ENCODE assay signal across 9 cellular contexts in genomic region chr16:88383401-88384221, GRCh38. TPM values are rescaled to one million over a fixed set of nuclear protein-coding genes. Genes with fewer than 3 reads are reported as not detected.
A peak's percentile ranks its signal among the peaks of the same experiment; 100 is the strongest.
DNase-seq lines count a peak whose midpoint lies in the region; ATAC-seq and TF ChIP-seq lines count a peak whose summit lies in the region.
"Had no signal": no experiment of that assay in that cellular context is flagged by ENCODE, and none has a peak within 500 bp of the region (broad histone marks: within the 10 kb centered on the region; RNA-seq: fewer than 3 reads in every experiment).

No MANE protein-coding gene starts in this region.

- H3K36me3 ChIP-seq in body of pancreas (replicated peaks in 1 of 2; ENCODE audit: insufficient read depth in 1 of 2, low read depth in 2 of 2) (no peaks in the 10 kb centered on the region), testis (ENCODE audit: low read depth, missing control alignments) (no peaks in the 10 kb centered on the region)

- peak in 6 of 7 experiments; percentile 8 to 45 (median 31) for TF ChIP-seq CTCF in body of pancreas (IDR thresholded peaks at IDR 0.05)
- TF ChIP-seq CTCF in testis (IDR thresholded peaks at IDR 0.05) = peak in 2 of 3 experiments; percentile 31 to 39

- peaks cover 25% of the 10 kb centered on the region for H3K4me1 ChIP-seq in body of pancreas
- H3K4me1 ChIP-seq in testis = peaks cover 12% of the 10 kb centered on the region

- 2 to 5% methylated on average over 4 to 32 of the region's 94 CpGs for WGBS in body of pancreas, 2 donors
- WGBS in testis, 2 donors = 1 to 6% methylated on average over 7 to 47 of the region's 94 CpGs

- no peak for ATAC-seq in body of pancreas
- peak; percentile 36 for ATAC-seq in left lobe of liver
- ATAC-seq in GM21381 (IDR thresholded peaks at IDR 0.05; ENCODE audit: unreplicated experiment) = no peak

- no peak overlapping the region for H3K4me3 ChIP-seq in body of pancreas
- peak overlapping the region; percentile 26 to 41 for H3K4me3 ChIP-seq in testis

- TF ChIP-seq POLR2A in body of pancreas (IDR thresholded peaks at IDR 0.05) = no peak
- no peak for TF ChIP-seq POLR2A in testis (IDR thresholded peaks at IDR 0.05)

- no peak overlapping the region for H3K27ac ChIP-seq in body of pancreas
- H3K27ac ChIP-seq in testis = no peak overlapping the region

- intact Hi-C loops in body of pancreas (cut with DNase I) (no loop called here), testis (cut with DNase I; ENCODE audit: low total_unique reads) (no loop called here)

- peaks cover 0 to 5% of the 10 kb centered on the region in 2 donors for H3K27me3 ChIP-seq in body of pancreas
- H3K27me3 ChIP-seq in testis = no peaks in the 10 kb centered on the region

- DNase-seq in activated CD8-positive, alpha-beta memory T cell treated with anti-CD3 and anti-CD28 coated beads for 24 hours = peak; percentile 66
- no peak for DNase-seq in activated CD8-positive, alpha-beta memory T cell treated with anti-CD3 and anti-CD28 coated beads, Interleukin-2, amount 50 U/mL, for 4 hours
- peak in 3 of 4 donors; percentile 26 to 45 (median 38) for DNase-seq in body of pancreas
- DNase-seq in left lobe of liver (ENCODE audit: low spot score) = no peak
- peak; percentile 36 for DNase-seq in testis
- no peak for DNase-seq in central memory CD4-positive, alpha-beta T cell
- DNase-seq in stimulated activated CD4-positive, alpha-beta T cell treated with anti-CD3 and anti-CD28 coated beads, Interleukin-1b, Interleukin-23, amount 100 ng/mL, for 48 hours = no peak
- DNase-seq: DND-41 had no signal

- H3K9me3 ChIP-seq in body of pancreas (no peaks in the 10 kb centered on the region), testis (no peaks in the 10 kb centered on the region)

RNA-seq across cellular contexts. Expression of gene ZNF469, which starts 0.9 kb away (rescaled TPM):
- 1 to 10 TPM in 1 of 2 donors, under 1 TPM in 1; 0.99 to 1.0 TPM for total RNA-seq in body of pancreas
- 0.38 TPM for total RNA-seq in left lobe of liver
- total RNA-seq in testis = 1 to 10 TPM; 2.2 to 2.8 TPM
- 0.98 TPM for polyA plus RNA-seq in testis (ENCODE audit: insufficient read depth, low read depth, low replicate concordance)

Comparison
In these comparisons a context has a peak if more than half of its experiments do, and no peak if none do; other contexts are left out.
1. DNase-seq: peak in activated CD8-positive, alpha-beta memory T cell treated with anti-CD3 and anti-CD28 coated beads for 24 hours (single experiment), body of pancreas (3 of 4) and testis (single experiment); none in activated CD8-positive, alpha-beta memory T cell treated with anti-CD3 and anti-CD28 coated beads, Interleukin-2, amount 50 U/mL, for 4 hours (single experiment), left lobe of liver (single experiment), central memory CD4-positive, alpha-beta T cell (single experiment) and stimulated activated CD4-positive, alpha-beta T cell treated with anti-CD3 and anti-CD28 coated beads, Interleukin-1b, Interleukin-23, amount 100 ng/mL, for 48 hours (single experiment).
2. H3K4me3 ChIP-seq: peak in testis (2 of 2); none in body of pancreas (0 of 2).